15 cellular contexts compared by ENCODE assay signal in genomic region chr15:40737048-40737447, GRCh38. TPM values are rescaled to one million over a fixed set of nuclear protein-coding genes. Genes with fewer than 3 reads are reported as not detected.
DNase-seq lines count a peak whose midpoint lies in the region; ATAC-seq and TF ChIP-seq lines count a peak whose summit lies in the region.
"Had no signal": no experiment of that assay in that cellular context is flagged by ENCODE, and none has a peak within 500 bp of the region (broad histone marks: within the 10 kb centered on the region; RNA-seq: fewer than 3 reads in every experiment).

No MANE protein-coding gene starts in this region.

- H3K27me3 Mint-ChIP-seq in activated naive CD4-positive, alpha-beta T cell treated with anti-CD3 and anti-CD28 coated beads for 36 hours (ENCODE audit: low read depth): no peaks in the 10 kb centered on the region
- no peaks in the 10 kb centered on the region for H3K27me3 Mint-ChIP-seq in CD8-positive, alpha-beta memory T cell
- H3K27me3 Mint-ChIP-seq: CD4-positive, alpha-beta T cell; IgD-negative memory B cell had no signal

- no peaks in the 10 kb centered on the region for H3K36me3 ChIP-seq in prostate gland
- peaks cover 84% of the 10 kb centered on the region for H3K36me3 ChIP-seq in upper lobe of right lung
- H3K36me3 ChIP-seq in CD8-positive, alpha-beta memory T cell (ENCODE audit: insufficient read depth, low read length): peaks cover 36% of the 10 kb centered on the region

- H3K27me3 ChIP-seq in prostate gland (replicated peaks; ENCODE audit: insufficient read depth) (no peaks in the 10 kb centered on the region), upper lobe of right lung (no peaks in the 10 kb centered on the region)
- no peaks in the 10 kb centered on the region for H3K27me3 ChIP-seq in CD8-positive, alpha-beta memory T cell (ENCODE audit: insufficient read depth, low read length, poor library complexity, severe bottlenecking)
- H3K27me3 ChIP-seq: SJCRH30 had no signal

- WGBS in prostate gland: 64% methylated on average over 3 of the region's 3 CpGs

- peaks cover 24% of the 10 kb centered on the region for H3K36me3 Mint-ChIP-seq in activated naive CD4-positive, alpha-beta T cell treated with anti-CD3 and anti-CD28 coated beads for 36 hours (ENCODE audit: low read depth)
- peaks cover 0 to 73% (median 5%) of the 10 kb centered on the region in 3 donors for H3K36me3 Mint-ChIP-seq in CD8-positive, alpha-beta memory T cell

- H3K27ac Mint-ChIP-seq in activated naive CD4-positive, alpha-beta T cell treated with anti-CD3 and anti-CD28 coated beads for 36 hours: peak overlapping the region; percentile 21
- H3K27ac Mint-ChIP-seq in CD8-positive, alpha-beta memory T cell: peak overlapping the region in 1 of 8 donors; percentile 21
- H3K27ac Mint-ChIP-seq: CD4-positive, alpha-beta T cell; T-helper 2 cell treated with Interferon-gamma antibody and Interleukin-4, amounts not matched to agents 5 μg/mL and 100 μg/mL, for 36 hours had no signal

- no peaks in the 10 kb centered on the region for H3K9me3 ChIP-seq in prostate gland
- no peaks in the 10 kb centered on the region for H3K9me3 ChIP-seq in upper lobe of right lung
- H3K9me3 ChIP-seq in CD8-positive, alpha-beta memory T cell (ENCODE audit: low read length): no peaks in the 10 kb centered on the region
- H3K9me3 ChIP-seq: SJCRH30 had no signal

- H3K27ac ChIP-seq in RWPE1: 0 out of 2 replicates have a peak overlapping the region, but pooled peaks have one; percentile 20
- H3K27ac ChIP-seq in prostate gland: peak overlapping the region; percentile 39 to 68
- no peak overlapping the region for H3K27ac ChIP-seq in upper lobe of right lung
- H3K27ac ChIP-seq in CD8-positive, alpha-beta memory T cell (ENCODE audit: low read depth, low read length): no peak overlapping the region
- H3K27ac ChIP-seq: SJCRH30 had no signal

- H3K4me1 ChIP-seq in prostate gland (replicated peaks): peaks cover 5% of the 10 kb centered on the region
- H3K4me1 ChIP-seq in upper lobe of right lung: no peaks in the 10 kb centered on the region
- H3K4me1 ChIP-seq in CD8-positive, alpha-beta memory T cell (ENCODE audit: insufficient read depth, low read length): no peaks in the 10 kb centered on the region
- H3K4me1 ChIP-seq: SJCRH30 had no signal

- no peak for DNase-seq in activated naive CD4-positive, alpha-beta T cell treated with anti-CD3 and anti-CD28 coated beads for 36 hours
- DNase-seq in activated naive CD4-positive, alpha-beta T cell (lab: John Stamatoyannopoulos, UW): no peak
- DNase-seq in LNCaP clone FGC (ENCODE audit: low read depth) (peak; percentile 76), RWPE1 (ENCODE audit: low spot score) (no peak), prostate gland (ENCODE audit: low spot score) (peak; percentile 19), upper lobe of right lung (no peak)
- no peak for DNase-seq in CD8-positive, alpha-beta memory T cell
- DNase-seq: ACHN; CD4-positive, alpha-beta T cell; H7; NCI-H1694; SJCRH30 had no signal

- no peak for ATAC-seq in upper lobe of right lung
- ATAC-seq in GM19452 (IDR thresholded peaks at IDR 0.05; ENCODE audit: unreplicated experiment): no peak

- no peak overlapping the region for H3K4me3 Mint-ChIP-seq in activated naive CD4-positive, alpha-beta T cell treated with anti-CD3 and anti-CD28 coated beads for 36 hours
- H3K4me3 Mint-ChIP-seq in CD8-positive, alpha-beta memory T cell: no peak overlapping the region
- H3K4me3 Mint-ChIP-seq: CD4-positive, alpha-beta T cell; IgD-negative memory B cell; T-helper 2 cell treated with Interferon-gamma antibody and Interleukin-4, amounts not matched to agents 5 μg/mL and 100 μg/mL, for 36 hours had no signal

- no peaks in the 10 kb centered on the region for H3K4me1 Mint-ChIP-seq in activated naive CD4-positive, alpha-beta T cell treated with anti-CD3 and anti-CD28 coated beads for 36 hours (ENCODE audit: low read depth)
- no peaks in the 10 kb centered on the region for H3K4me1 Mint-ChIP-seq in CD8-positive, alpha-beta memory T cell
- H3K4me1 Mint-ChIP-seq: IgD-negative memory B cell had no signal

- intact Hi-C loops in activated naive CD4-positive, alpha-beta T cell treated with anti-CD3 and anti-CD28 coated beads for 36 hours (cut with micrococcal nuclease): no loop called here
- intact Hi-C loops in prostate gland (cut with DNase I): no loop called here
- intact Hi-C loops in upper lobe of right lung (cut with DNase I): no loop called here

- TF ChIP-seq POLR2A in prostate gland (IDR thresholded peaks at IDR 0.05): no peak

- H3K4me3 ChIP-seq in LNCaP clone FGC (ENCODE audit: low read depth, low read length) (peak overlapping the region; percentile 33), prostate gland (no peak overlapping the region), upper lobe of right lung (no peak overlapping the region)
- no peak overlapping the region for H3K4me3 ChIP-seq in CD8-positive, alpha-beta memory T cell (ENCODE audit: low read length)
- H3K4me3 ChIP-seq: SJCRH30 had no signal

- CTCF ChIA-PET in activated naive CD4-positive, alpha-beta T cell treated with anti-CD3 and anti-CD28 coated beads for 36 hours (lab: Charles Lee): interaction anchor here (0.6 to 1.8 kb wide), 3 partner anchors 42 to 120 kb away, joined by 3 to 4 read pairs (median 3); partner anchors contain the start of gene RAD51
- CTCF ChIA-PET in RWPE1 (lab: Yijun Ruan, JAX): no interaction called here
- CTCF ChIA-PET in CD8-positive, alpha-beta memory T cell (lab: Charles Lee): interaction anchor here (2.5 kb wide), 1 partner anchor 26 kb away, joined by 6 read pairs; the partner anchor contains the start of gene GCHFR

- no peak for TF ChIP-seq CTCF in LNCaP clone FGC (IDR thresholded peaks at IDR 0.05; ENCODE audit: control insufficient read depth, extremely low read depth, insufficient read depth)
- no peak for TF ChIP-seq CTCF in RWPE1 (conservative IDR thresholded peaks at IDR 0.05; ENCODE audit: low read depth)
- no peak for TF ChIP-seq CTCF in prostate gland (IDR thresholded peaks at IDR 0.05)
- TF ChIP-seq CTCF in upper lobe of right lung (IDR thresholded peaks at IDR 0.05): no peak

- POLR2A ChIA-PET in RWPE1 (lab: Yijun Ruan, JAX; ENCODE audit: low non-redundant PET): no interaction called here
- POLR2A ChIA-PET in CD8-positive, alpha-beta memory T cell (lab: Charles Lee): no interaction called here

- H3K9me3 Mint-ChIP-seq in activated naive CD4-positive, alpha-beta T cell treated with anti-CD3 and anti-CD28 coated beads for 36 hours: no peaks in the 10 kb centered on the region
- no peaks in the 10 kb centered on the region for H3K9me3 Mint-ChIP-seq in CD8-positive, alpha-beta memory T cell
- H3K9me3 Mint-ChIP-seq: CD4-positive, alpha-beta T cell; IgD-negative memory B cell; T-helper 2 cell treated with Interferon-gamma antibody and Interleukin-4, amounts not matched to agents 5 μg/mL and 100 μg/mL, for 36 hours had no signal

RNA-seq across cellular contexts. Expression of gene RMDN3, which starts 18.0 kb away (rescaled TPM):
- 10 to 100 TPM; 17.8 to 19.2 TPM for total RNA-seq in activated naive CD4-positive, alpha-beta T cell treated with anti-CD3 and anti-CD28 coated beads for 36 hours
- total RNA-seq in prostate gland (10 to 100 TPM; 28.2 to 31.9 TPM), upper lobe of right lung (77.1 TPM)
- total RNA-seq in CD8-positive, alpha-beta memory T cell: 10 to 100 TPM; 42.4 to 43.3 TPM
- polyA plus RNA-seq in CD8-positive, alpha-beta memory T cell: 35.1 TPM

RNA-seq across cellular contexts. Expression of gene GCHFR, which starts 26.8 kb away (rescaled TPM):
- total RNA-seq in activated naive CD4-positive, alpha-beta T cell treated with anti-CD3 and anti-CD28 coated beads for 36 hours: 10 to 100 TPM; 28.1 to 32.7 TPM
- total RNA-seq in prostate gland (10 to 100 TPM; 14.3 to 61.3 TPM), upper lobe of right lung (55.2 TPM)
- total RNA-seq in CD8-positive, alpha-beta memory T cell: 10 to 100 TPM; 19.5 to 21.5 TPM
- polyA plus RNA-seq in CD8-positive, alpha-beta memory T cell: 114 TPM
- total RNA-seq: SJCRH30 had no signal

RNA-seq across cellular contexts. Expression of gene C15orf62, which starts 32.7 kb away (rescaled TPM):
- under 1 TPM; 0.10 to 0.33 TPM for total RNA-seq in activated naive CD4-positive, alpha-beta T cell treated with anti-CD3 and anti-CD28 coated beads for 36 hours
- total RNA-seq in prostate gland (1 to 10 TPM in 1 of 2 donors, under 1 TPM in 1; 0.51 to 1.3 TPM), upper lobe of right lung (0.96 TPM)
- total RNA-seq in CD8-positive, alpha-beta memory T cell: under 1 TPM; 0.44 to 0.53 TPM
- polyA plus RNA-seq in CD8-positive, alpha-beta memory T cell: 0.79 TPM

RNA-seq across cellular contexts. Expression of gene RAD51, which starts 42.1 kb away (rescaled TPM):
- total RNA-seq in activated naive CD4-positive, alpha-beta T cell treated with anti-CD3 and anti-CD28 coated beads for 36 hours: 10 to 100 TPM; 65.8 to 68.8 TPM
- 1 to 10 TPM in 1 of 2 donors, under 1 TPM in 1; 0.82 to 5.1 TPM for total RNA-seq in prostate gland
- 0.98 TPM for total RNA-seq in upper lobe of right lung
- 10 to 100 TPM; 54.3 to 57.6 TPM for total RNA-seq in CD8-positive, alpha-beta memory T cell
- 1.7 TPM for polyA plus RNA-seq in CD8-positive, alpha-beta memory T cell

Comparison
In these comparisons a context has a peak if more than half of its experiments do, and no peak if none do; other contexts are left out.
1. DNase-seq: peak in LNCaP clone FGC (single experiment) and prostate gland (single experiment); none in activated naive CD4-positive, alpha-beta T cell treated with anti-CD3 and anti-CD28 coated beads for 36 hours (single experiment), activated naive CD4-positive, alpha-beta T cell (0 of 4), RWPE1 (single experiment), upper lobe of right lung (single experiment) and CD8-positive, alpha-beta memory T cell (0 of 5).
2. H3K27ac ChIP-seq: peak in RWPE1 (single experiment) and prostate gland (2 of 2); none in upper lobe of right lung (single experiment) and CD8-positive, alpha-beta memory T cell (single experiment).